8 cellular contexts compared by ENCODE assay signal in the genomic region with DNA sequence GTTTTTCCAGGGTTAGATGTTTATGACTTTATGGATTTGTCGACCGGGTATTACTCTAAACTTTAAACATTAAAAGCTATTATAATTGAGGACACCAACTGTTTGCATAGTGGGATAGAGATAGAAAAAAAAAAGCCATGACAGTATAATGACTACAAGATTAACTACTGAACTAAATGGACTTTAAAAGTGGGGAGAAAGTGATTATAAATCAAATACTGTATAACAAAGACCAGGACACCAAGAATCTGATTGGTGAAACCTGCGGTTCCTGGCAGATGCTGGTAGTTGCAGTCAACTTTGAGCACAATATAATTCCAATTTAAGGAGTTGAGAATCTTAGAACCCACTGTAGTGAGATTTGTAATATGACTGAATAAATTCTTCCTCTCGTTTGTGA. TPM values are rescaled to one million over a fixed set of nuclear protein-coding genes. Genes with fewer than 3 reads are reported as not detected.
DNase-seq lines count a peak whose midpoint lies in the region; ATAC-seq and TF ChIP-seq lines count a peak whose summit lies in the region.

No MANE protein-coding gene starts in this region.

- H3K79me2 ChIP-seq in trophoblast cell (ENCODE audit: control insufficient read depth, insufficient read depth, low read length, poor library complexity) = peaks cover 30% of the 10 kb centered on the region

- H3K14ac ChIP-seq in trophoblast cell (ENCODE audit: low read length) = no peak overlapping the region

- H3K36me3 ChIP-seq in ES-I3 (ENCODE audit: insufficient read depth, low read length) (no peaks in the 10 kb centered on the region; the same call in 1 of the 2 replicates), Panc1 (ENCODE audit: control insufficient read depth, insufficient read depth, low read length) (peaks cover 5% of the 10 kb centered on the region), trophoblast cell (ENCODE audit: control insufficient read depth in 1 of 2, insufficient read depth in 2 of 2, low read length in 2 of 2) (peaks cover 0 to 4% of the 10 kb centered on the region in 2 experiments)

- peaks cover 12% of the 10 kb centered on the region for H3K79me1 ChIP-seq in trophoblast cell (ENCODE audit: low read length)

- H2AFZ ChIP-seq in trophoblast cell (ENCODE audit: insufficient read depth, low read length, poor library complexity) = no peak overlapping the region

- H3K18ac ChIP-seq in trophoblast cell (ENCODE audit: low read length) = no peak overlapping the region

- no peaks in the 10 kb centered on the region for H3K9me3 ChIP-seq in ES-I3 (ENCODE audit: control insufficient read depth, insufficient read depth, low read length)
- no peaks in the 10 kb centered on the region for H3K9me3 ChIP-seq in Panc1 (ENCODE audit: control insufficient read depth, insufficient read depth, low read depth, low read length)
- no peaks in the 10 kb centered on the region for H3K9me3 ChIP-seq in trophoblast cell (ENCODE audit: insufficient read depth, low read depth, low read length)

- TF ChIP-seq CTCF in Panc1 (IDR thresholded peaks at IDR 0.05) (no peak), epithelial cell of proximal tubule (conservative IDR thresholded peaks at IDR 0.05; ENCODE audit: low read depth, low read length) (no peak)

- DNase-seq in Panc1 (ENCODE audit: low read depth, low spot score) = no peak
- no peak for DNase-seq in epithelial cell of proximal tubule (ENCODE audit: low read depth)
- peak in 1 of 2 donors; percentile 43 for DNase-seq in trophoblast cell
- no peak for DNase-seq in effector CD8-positive, alpha-beta T cell (lab: John Stamatoyannopoulos, UW)
- DNase-seq in ACHN = no peak

- no peak overlapping the region for H4K8ac ChIP-seq in trophoblast cell (ENCODE audit: low read depth, low read length)

- intact Hi-C loops in Panc1 (cut with micrococcal nuclease; ENCODE audit: unreplicated experiment) = no loop called here

- H3K4ac ChIP-seq in trophoblast cell (ENCODE audit: low read depth, low read length) = peak overlapping the region; percentile 64

- H3K4me1 ChIP-seq in ES-I3 (ENCODE audit: insufficient read depth, low read length) (peaks cover 9% of the 10 kb centered on the region; the same call in 1 of the 2 replicates), Panc1 (ENCODE audit: control insufficient read depth, insufficient read depth, low read length) (peaks cover 12% of the 10 kb centered on the region), trophoblast cell (ENCODE audit: control insufficient read depth in 1 of 2, insufficient read depth in 2 of 2, low read length in 2 of 2) (peaks cover 2 to 5% of the 10 kb centered on the region in 2 experiments)

- peak overlapping the region; percentile 62 for H3K4me2 ChIP-seq in trophoblast cell (ENCODE audit: low read length)

- H2AK5ac ChIP-seq in trophoblast cell (ENCODE audit: low read length) = no peak overlapping the region

- POLR2A ChIA-PET in Panc1 (lab: Charles Lee) = interaction anchor here (0.6 kb wide), 1 partner anchor 83 kb away, joined by 6 read pairs; no protein-coding TSS in a partner anchor

- BruUV-seq in Panc1 (replicated peaks; lab: Mats Ljungman, UMichigan) = TSS peak; percentile 83

- H3K27me3 ChIP-seq in Panc1 (ENCODE audit: control insufficient read depth, insufficient read depth, low read length) (no peaks in the 10 kb centered on the region), trophoblast cell (ENCODE audit: insufficient read depth, low read length) (no peaks in the 10 kb centered on the region)

- H3K27ac ChIP-seq in Panc1 (ENCODE audit: low read length) (peak overlapping the region; percentile 81), trophoblast cell (ENCODE audit: low read depth, low read length) (no peak overlapping the region)

- peak overlapping the region; percentile 79 for H3K9ac ChIP-seq in ES-I3 (ENCODE audit: low read depth, low read length)
- H3K9ac ChIP-seq in trophoblast cell (ENCODE audit: low read length) = no peak overlapping the region

- no peak overlapping the region for H4K91ac ChIP-seq in trophoblast cell (ENCODE audit: low read depth, low read length)

- no peak overlapping the region for H2BK120ac ChIP-seq in trophoblast cell (ENCODE audit: insufficient read depth, low read length, poor library complexity)

- H3K4me3 ChIP-seq in Panc1 (ENCODE audit: low read depth in 2 of 2, low read length in 2 of 2) = peak overlapping the region; percentile 80 to 89
- peak overlapping the region; percentile 98 for H3K4me3 ChIP-seq in epithelial cell of proximal tubule (ENCODE audit: low read depth, low read length)
- H3K4me3 ChIP-seq in trophoblast cell (ENCODE audit: low read depth, low read length) = no peak overlapping the region

- H3K23ac ChIP-seq in trophoblast cell (ENCODE audit: low read length) = no peak overlapping the region

- WGBS in trophoblast cell (ENCODE audit: extremely low coverage, insufficient coverage, insufficient read length) = no CpG with 5 or more reads among the region's 4 CpGs

- in situ Hi-C loops in Panc1 (cut with HindIII; ENCODE audit: low pct_unique_long_range_greater_than_20kb, low sequenced_read_pairs) = no loop called here
- in situ Hi-C loops in ACHN (cut with HindIII; ENCODE audit: low pct_ligation_motif_present, low pct_unique_long_range_greater_than_20kb, low sequenced_read_pairs) = no loop called here

- CTCF ChIA-PET in Panc1 (lab: Charles Lee) = no interaction called here

- ATAC-seq in Panc1 = no peak
- ATAC-seq in HG03159 (IDR thresholded peaks at IDR 0.05; ENCODE audit: unreplicated experiment) = no peak
- ATAC-seq in GM18520 (IDR thresholded peaks at IDR 0.05; ENCODE audit: unreplicated experiment) = no peak

- no peak overlapping the region for H2BK5ac ChIP-seq in trophoblast cell (ENCODE audit: low read depth, low read length, poor library complexity)

- H4K12ac ChIP-seq in trophoblast cell (ENCODE audit: low read depth, low read length) = no peak overlapping the region

- no peak overlapping the region for H2BK12ac ChIP-seq in trophoblast cell (ENCODE audit: low read length)

RNA-seq across cellular contexts. Expression of a gene that starts 2.5 kb away (rescaled TPM):
- total RNA-seq in Panc1 (2021; ENCODE audit: unreplicated experiment) = 59.4 TPM
- polyA plus RNA-seq in Panc1 (2012; ENCODE audit: insufficient read length) = 24.6 TPM
- total RNA-seq in epithelial cell of proximal tubule = 42.6 and 53.6 TPM in 2 replicates
- polyA plus RNA-seq in trophoblast cell (2013) = 43.3 and 44.5 TPM in 2 replicates

RNA-seq across cellular contexts. Expression of a gene that starts 47.3 kb away (rescaled TPM):
- total RNA-seq in Panc1 (2021; ENCODE audit: unreplicated experiment) = 2.7 TPM
- 3.0 TPM for polyA plus RNA-seq in Panc1 (2012; ENCODE audit: insufficient read length)
- total RNA-seq in epithelial cell of proximal tubule = 0.65 and 1.8 TPM in 2 replicates
- 0.31 and 0.49 TPM in 2 replicates for polyA plus RNA-seq in trophoblast cell (2013)
